In the genomic region with DNA sequence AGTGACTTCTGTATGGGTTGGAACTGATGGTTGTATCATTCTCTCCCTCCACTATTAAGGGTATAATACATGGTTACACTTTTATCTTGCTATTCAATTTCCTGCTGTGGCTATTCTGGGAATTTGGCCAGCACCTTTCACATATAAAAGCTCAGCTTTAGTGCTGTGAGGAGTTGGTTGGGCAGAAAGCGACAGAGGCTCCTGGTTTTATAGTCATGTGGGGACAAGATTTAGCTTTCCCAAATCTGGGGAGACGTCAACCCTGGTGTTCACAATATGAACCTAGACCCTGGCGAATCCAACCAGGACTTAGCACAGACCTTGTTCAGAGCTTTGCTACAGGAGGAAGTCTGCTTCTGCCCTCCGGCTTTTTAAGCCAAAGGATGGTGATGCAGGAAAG, we compare ENCODE assay signal across 10 cellular contexts. TPM values are rescaled to one million over a fixed set of nuclear protein-coding genes. Genes with fewer than 3 reads are reported as not detected.
DNase-seq lines count a peak whose midpoint lies in the region; ATAC-seq and TF ChIP-seq lines count a peak whose summit lies in the region.
"Had no signal": no experiment of that assay in that cellular context is flagged by ENCODE, and none has a peak within 500 bp of the region (broad histone marks: within the 10 kb centered on the region; RNA-seq: fewer than 3 reads in every experiment).

No MANE protein-coding gene starts in this region.

- no peaks in the 10 kb centered on the region for H3K27me3 ChIP-seq in right cardiac atrium (ENCODE audit: control insufficient read depth, insufficient read depth)
- H3K27me3 ChIP-seq in transverse colon: no peaks in the 10 kb centered on the region

- H3K4me3 ChIP-seq in astrocyte of the cerebellum (ENCODE audit: low read depth, low read length) (peak overlapping the region; percentile 7), right cardiac atrium (ENCODE audit: low read length) (no peak overlapping the region), transverse colon (peak overlapping the region in 1 of 4 donors; percentile 3)

- TF ChIP-seq CTCF in astrocyte of the cerebellum (IDR thresholded peaks at IDR 0.05; ENCODE audit: low read depth, low read length, missing control alignments) (no peak), transverse colon (IDR thresholded peaks at IDR 0.05) (no peak)

- in situ Hi-C loops in astrocyte of the cerebellum (cut with HindIII; ENCODE audit: low sequenced_read_pairs) (loop anchor here (25.0 kb wide), 1 partner anchor 172 kb away; no protein-coding TSS in a partner anchor), transverse colon (cut with MboI; ENCODE audit: low pct_ligation_motif_present in 1 of 4, low pct_unique_long_range_greater_than_20kb in 1 of 4, low sequenced_read_pairs in 3 of 4) (loop anchor here in 1 of 4 donors (25.0 kb wide), 1 partner anchor 97 kb away; no protein-coding TSS in a partner anchor), KBM-7 (cut with MboI; ENCODE audit: low pct_unique_long_range_greater_than_20kb, low sequenced_read_pairs) (no loop called here)

- no peak for TF ChIP-seq EP300 in transverse colon (IDR thresholded peaks at IDR 0.05; ENCODE audit: low read depth)

- 8% methylated on average over 4 of the region's 4 CpGs for WGBS in right cardiac atrium
- WGBS in transverse colon (ENCODE audit: low coverage in 1 of 2), 2 donors: 24% methylated on average over 4 of the region's 4 CpGs; no CpG with 5 or more reads in 1 of the 2 donors

- H3K27ac ChIP-seq in right cardiac atrium (ENCODE audit: low read length) (peak overlapping the region; percentile 70), transverse colon (peak overlapping the region in 3 of 4 donors; percentile 1 to 49 (median 32))

- H3K4me1 ChIP-seq in right cardiac atrium (ENCODE audit: control insufficient read depth, insufficient read depth, low read length) (peaks cover 9% of the 10 kb centered on the region), transverse colon (peaks cover 9 to 39% (median 22%) of the 10 kb centered on the region in 4 donors)

- TF ChIP-seq POLR2A in transverse colon (IDR thresholded peaks at IDR 0.05): no peak

- intact Hi-C loops in right cardiac atrium (cut with DNase I) (loop anchor here in 2 of 4 donors (5.0 to 10.0 kb wide), 2 partner anchors 110 to 112 kb away; a partner anchor contains a TSS), transverse colon (cut with DNase I; ENCODE audit: low total_unique reads) (no loop called here)

- no peaks in the 10 kb centered on the region for H3K36me3 ChIP-seq in transverse colon

- no peaks in the 10 kb centered on the region for H3K9me3 ChIP-seq in right cardiac atrium (ENCODE audit: control insufficient read depth, low read length)
- no peaks in the 10 kb centered on the region for H3K9me3 ChIP-seq in transverse colon

- ATAC-seq in right cardiac atrium: peak; percentile 41 to 44
- ATAC-seq in stimulated activated naive CD8-positive, alpha-beta T cell treated with anti-CD3 and anti-CD28 coated beads, Interleukin-15, Interleukin-2, amounts not matched to agents 100 U/mL and 50 U/mL, for 24 hours: no peak
- ATAC-seq in GM18868 (IDR thresholded peaks at IDR 0.05; ENCODE audit: unreplicated experiment): no peak

- DNase-seq in NCI-H345 (lab: John Stamatoyannopoulos, UW) (peak; percentile 58), NCI-H345 treated with DMSO at 0.1 percent for 48 hours (lab: John Stamatoyannopoulos, UW; ENCODE audit: unreplicated experiment) (no peak), astrocyte of the cerebellum (ENCODE audit: low read depth) (peak; percentile 81), right cardiac atrium (no peak), transverse colon (peak; percentile 43), KBM-7 (no peak)
- no peak for DNase-seq in stimulated activated naive CD8-positive, alpha-beta T cell treated with anti-CD3 and anti-CD28 coated beads, Interleukin-15, Interleukin-2, amounts not matched to agents 100 U/mL and 50 U/mL, for 24 hours
- DNase-seq: ACHN, mesendoderm had no signal

RNA-seq across cellular contexts. Expression of a gene that starts 36.5 kb away (rescaled TPM):
- total RNA-seq in right cardiac atrium: 100 to 1,000 TPM in 1 of 4 donors, 10 to 100 TPM in 3; 15.7 to 244 (median 46.3) TPM
- 144 TPM for polyA plus RNA-seq in right cardiac atrium
- 1,000 to 10,000 TPM in 2 of 4 donors, 100 to 1,000 TPM in 2; 345 to 1,356 (median 884) TPM for total RNA-seq in transverse colon

Comparison
In these comparisons a context has a peak if more than half of its experiments do, and no peak if none do; other contexts are left out.
1. DNase-seq: peak in NCI-H345 (single experiment), astrocyte of the cerebellum (single experiment) and transverse colon (single experiment); none in NCI-H345 treated with DMSO at 0.1 percent for 48 hours (single experiment), right cardiac atrium (0 of 3), stimulated activated naive CD8-positive, alpha-beta T cell treated with anti-CD3 and anti-CD28 coated beads, Interleukin-15, Interleukin-2, amounts not matched to agents 100 U/mL and 50 U/mL, for 24 hours (single experiment) and KBM-7 (single experiment).
2. ATAC-seq: peak in right cardiac atrium (2 of 2); none in stimulated activated naive CD8-positive, alpha-beta T cell treated with anti-CD3 and anti-CD28 coated beads, Interleukin-15, Interleukin-2, amounts not matched to agents 100 U/mL and 50 U/mL, for 24 hours (single experiment) and GM18868 (single experiment).